ENCODE assay signal across 15 cellular contexts in genomic region chr9:87115790-87116189, GRCh38.
"Had no signal": no experiment of that assay in that cellular context is flagged by ENCODE, and none has a peak within 500 bp of the region (broad histone marks: within the 10 kb centered on the region; RNA-seq: fewer than 3 reads in every experiment).

No MANE protein-coding gene starts in this region.

- H3K27me3 ChIP-seq: uterus had no signal

- H3K36me3 ChIP-seq: uterus had no signal

- DNase-seq: activated CD4-positive, alpha-beta T cell treated with anti-CD3 and anti-CD28 coated beads for 4 hours; activated CD8-positive, alpha-beta memory T cell treated with anti-CD3 and anti-CD28 coated beads, Interleukin-2, amount 50 U/mL, for 48 hours; activated CD8-positive, alpha-beta T cell treated with anti-CD3 and anti-CD28 coated beads for 36 hours; activated naive CD4-positive, alpha-beta T cell treated with Interleukin-2 at 50 U/mL for 16 hours; activated naive CD8-positive, alpha-beta T cell treated with anti-CD3 and anti-CD28 coated beads, Interleukin-2, amount 50 U/mL, for 24 hours; central memory CD4-positive, alpha-beta T cell; effector memory CD8-positive, alpha-beta T cell; head of caudate nucleus; mucosa of descending colon; natural killer cell; nucleus accumbens; stimulated activated CD4-positive, alpha-beta T cell treated with anti-CD3 and anti-CD28 coated beads, Interleukin-4, amount 100 ng/mL, for 24 hours; T-helper 1 cell; uterus had no signal

- H3K4me3 ChIP-seq: mucosa of descending colon, uterus had no signal

- H3K9me3 ChIP-seq: mucosa of descending colon, uterus had no signal

- H3K27ac ChIP-seq: epithelial cell of prostate had no signal
